1 cellular context compared by ENCODE assay signal in the genomic region with DNA sequence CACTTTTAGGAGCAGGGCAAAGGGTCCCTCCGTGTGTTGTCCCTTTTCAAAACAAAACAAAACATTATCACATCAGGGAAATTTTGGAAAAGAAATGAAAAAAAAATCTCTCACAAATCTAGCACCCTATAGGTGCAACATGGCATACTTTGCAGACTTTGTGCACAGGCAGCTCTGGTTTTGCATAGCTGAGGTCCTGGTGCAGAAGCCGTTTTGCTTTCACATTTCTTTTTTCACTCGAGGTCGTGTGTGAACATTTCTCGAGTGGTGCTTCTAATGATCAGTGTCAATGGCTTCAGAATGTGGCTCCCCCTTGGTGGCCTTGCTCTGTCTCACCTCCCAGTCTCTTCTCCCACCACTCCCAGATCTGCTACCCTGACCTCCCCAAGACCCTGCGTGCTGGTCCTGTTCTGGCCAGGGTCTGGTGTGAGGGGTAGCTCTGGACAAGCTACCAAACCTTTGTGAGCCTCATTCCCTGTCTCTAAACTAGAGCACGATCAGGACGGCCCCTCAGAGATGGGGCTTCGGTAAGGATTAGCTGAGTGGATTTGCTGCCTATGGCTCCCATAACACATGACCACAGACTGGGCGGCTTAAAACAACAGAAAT.
TF ChIP-seq lines count a peak whose summit lies in the region.

No MANE protein-coding gene starts in this region.

TF ChIP-seq in SK-N-SH, 30 proteins besides CTCF, POLR2A, EP300 and RAD21 (continued from another document):
- TF ChIP-seq, protein P1, sequence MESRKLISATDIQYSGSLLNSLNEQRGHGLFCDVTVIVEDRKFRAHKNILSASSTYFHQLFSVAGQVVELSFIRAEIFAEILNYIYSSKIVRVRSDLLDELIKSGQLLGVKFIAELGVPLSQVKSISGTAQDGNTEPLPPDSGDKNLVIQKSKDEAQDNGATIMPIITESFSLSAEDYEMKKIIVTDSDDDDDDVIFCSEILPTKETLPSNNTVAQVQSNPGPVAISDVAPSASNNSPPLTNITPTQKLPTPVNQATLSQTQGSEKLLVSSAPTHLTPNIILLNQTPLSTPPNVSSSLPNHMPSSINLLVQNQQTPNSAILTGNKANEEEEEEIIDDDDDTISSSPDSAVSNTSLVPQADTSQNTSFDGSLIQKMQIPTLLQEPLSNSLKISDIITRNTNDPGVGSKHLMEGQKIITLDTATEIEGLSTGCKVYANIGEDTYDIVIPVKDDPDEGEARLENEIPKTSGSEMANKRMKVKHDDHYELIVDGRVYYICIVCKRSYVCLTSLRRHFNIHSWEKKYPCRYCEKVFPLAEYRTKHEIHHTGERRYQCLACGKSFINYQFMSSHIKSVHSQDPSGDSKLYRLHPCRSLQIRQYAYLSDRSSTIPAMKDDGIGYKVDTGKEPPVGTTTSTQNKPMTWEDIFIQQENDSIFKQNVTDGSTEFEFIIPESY (IDR thresholded peaks at IDR 0.05; ENCODE audit: borderline replicate concordance, low read depth): no peak
- TF ChIP-seq JUND (IDR thresholded peaks at IDR 0.05): no peak
- no peak for TF ChIP-seq SMC3 (IDR thresholded peaks at IDR 0.05; ENCODE audit: low read depth, low read length)
- no peak for TF ChIP-seq TCF12 (IDR thresholded peaks at IDR 0.05)
- no peak for TF ChIP-seq POLR2AphosphoS5 (IDR thresholded peaks at IDR 0.05; ENCODE audit: low read depth, low read length)
- TF ChIP-seq, protein P2, sequence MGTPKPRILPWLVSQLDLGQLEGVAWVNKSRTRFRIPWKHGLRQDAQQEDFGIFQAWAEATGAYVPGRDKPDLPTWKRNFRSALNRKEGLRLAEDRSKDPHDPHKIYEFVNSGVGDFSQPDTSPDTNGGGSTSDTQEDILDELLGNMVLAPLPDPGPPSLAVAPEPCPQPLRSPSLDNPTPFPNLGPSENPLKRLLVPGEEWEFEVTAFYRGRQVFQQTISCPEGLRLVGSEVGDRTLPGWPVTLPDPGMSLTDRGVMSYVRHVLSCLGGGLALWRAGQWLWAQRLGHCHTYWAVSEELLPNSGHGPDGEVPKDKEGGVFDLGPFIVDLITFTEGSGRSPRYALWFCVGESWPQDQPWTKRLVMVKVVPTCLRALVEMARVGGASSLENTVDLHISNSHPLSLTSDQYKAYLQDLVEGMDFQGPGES (IDR thresholded peaks at IDR 0.05; ENCODE audit: low read depth, low read length): no peak
- TF ChIP-seq FOXJ3 (CRISPR knock-in tag; IDR thresholded peaks at IDR 0.05): no peak
- TF ChIP-seq, protein P3, sequence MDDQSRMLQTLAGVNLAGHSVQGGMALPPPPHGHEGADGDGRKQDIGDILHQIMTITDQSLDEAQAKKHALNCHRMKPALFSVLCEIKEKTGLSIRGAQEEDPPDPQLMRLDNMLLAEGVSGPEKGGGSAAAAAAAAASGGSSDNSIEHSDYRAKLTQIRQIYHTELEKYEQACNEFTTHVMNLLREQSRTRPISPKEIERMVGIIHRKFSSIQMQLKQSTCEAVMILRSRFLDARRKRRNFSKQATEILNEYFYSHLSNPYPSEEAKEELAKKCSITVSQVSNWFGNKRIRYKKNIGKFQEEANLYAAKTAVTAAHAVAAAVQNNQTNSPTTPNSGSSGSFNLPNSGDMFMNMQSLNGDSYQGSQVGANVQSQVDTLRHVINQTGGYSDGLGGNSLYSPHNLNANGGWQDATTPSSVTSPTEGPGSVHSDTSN (IDR thresholded peaks at IDR 0.05): no peak
- TF ChIP-seq FOXM1 (IDR thresholded peaks at IDR 0.05; ENCODE audit: low read depth): no peak
- TF ChIP-seq, protein P4, sequence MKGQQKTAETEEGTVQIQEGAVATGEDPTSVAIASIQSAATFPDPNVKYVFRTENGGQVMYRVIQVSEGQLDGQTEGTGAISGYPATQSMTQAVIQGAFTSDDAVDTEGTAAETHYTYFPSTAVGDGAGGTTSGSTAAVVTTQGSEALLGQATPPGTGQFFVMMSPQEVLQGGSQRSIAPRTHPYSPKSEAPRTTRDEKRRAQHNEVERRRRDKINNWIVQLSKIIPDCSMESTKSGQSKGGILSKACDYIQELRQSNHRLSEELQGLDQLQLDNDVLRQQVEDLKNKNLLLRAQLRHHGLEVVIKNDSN (IDR thresholded peaks at IDR 0.05; ENCODE audit: borderline replicate concordance, low read depth): no peak
- no peak for TF ChIP-seq GABPA (IDR thresholded peaks at IDR 0.05; ENCODE audit: low read depth)
- no peak for TF ChIP-seq MEF2A (IDR thresholded peaks at IDR 0.05; ENCODE audit: borderline replicate concordance, low read depth)
- TF ChIP-seq YY1 (IDR thresholded peaks at IDR 0.05; ENCODE audit: low read depth): no peak
- TF ChIP-seq RXRA (IDR thresholded peaks at IDR 0.05; ENCODE audit: borderline replicate concordance, low read depth): no peak
- TF ChIP-seq, protein P5, sequence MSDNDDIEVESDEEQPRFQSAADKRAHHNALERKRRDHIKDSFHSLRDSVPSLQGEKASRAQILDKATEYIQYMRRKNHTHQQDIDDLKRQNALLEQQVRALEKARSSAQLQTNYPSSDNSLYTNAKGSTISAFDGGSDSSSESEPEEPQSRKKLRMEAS (IDR thresholded peaks at IDR 0.05; ENCODE audit: low read depth): no peak
